ENCODE assay signal across 19 cellular contexts in genomic region chr4:128394778-128395177, GRCh38.
DNase-seq lines count a peak whose midpoint lies in the region; ATAC-seq and TF ChIP-seq lines count a peak whose summit lies in the region.
"Had no signal": no experiment of that assay in that cellular context is flagged by ENCODE, and none has a peak within 500 bp of the region (broad histone marks: within the 10 kb centered on the region; RNA-seq: fewer than 3 reads in every experiment).

No MANE protein-coding gene starts in this region.

- H2AK5ac ChIP-seq in IMR-90 (ENCODE audit: low read depth, low read length), result no peak overlapping the region

- no peak for TF ChIP-seq EP300 in suprapubic skin (IDR thresholded peaks at IDR 0.05)

- H4K8ac ChIP-seq in IMR-90 (ENCODE audit: low read depth in 2 of 2, low read length in 2 of 2), result no peak overlapping the region

- no peak overlapping the region for H3K4ac ChIP-seq in IMR-90 (ENCODE audit: low read depth, low read length)

- peaks cover 9% of the 10 kb centered on the region for H3K9me1 ChIP-seq in IMR-90 (ENCODE audit: insufficient read depth, low read length)

- no peaks in the 10 kb centered on the region for H3K36me3 ChIP-seq in IMR-90 (ENCODE audit: control insufficient read depth, insufficient read depth, low read length)
- no peaks in the 10 kb centered on the region for H3K36me3 ChIP-seq in adipocyte (ENCODE audit: control insufficient read depth, insufficient read depth, low read length, severe bottlenecking)
- H3K36me3 ChIP-seq in suprapubic skin, result no peaks in the 10 kb centered on the region
- H3K36me3 ChIP-seq: BLaER1 treated with 17β-estradiol and CSF1 and Interleukin-3, amounts not matched to agents 10 nM and 100 nM had no signal

- H3K4me3 ChIP-seq in IMR-90 (ENCODE audit: insufficient read depth, low read depth, low read length) (no peak overlapping the region), adipocyte (ENCODE audit: low read length) (no peak overlapping the region), suprapubic skin (no peak overlapping the region)
- H3K4me3 ChIP-seq: BLaER1 treated with 17β-estradiol and CSF1 and Interleukin-3, amounts not matched to agents 10 nM and 100 nM; skin epidermis had no signal

- no peak overlapping the region for H3K56ac ChIP-seq in IMR-90 (ENCODE audit: extremely low read depth, insufficient read depth, low read length)

- POLR2A ChIA-PET in IMR-90 (lab: Charles Lee; ENCODE audit: unreplicated experiment), result no interaction called here

- H3K4me1 ChIP-seq in IMR-90 (ENCODE audit: control insufficient read depth, insufficient read depth, low read length) (peaks cover 7% of the 10 kb centered on the region), adipocyte (ENCODE audit: control insufficient read depth, insufficient read depth, low read length) (peaks cover 42% of the 10 kb centered on the region), suprapubic skin (peaks cover 35% of the 10 kb centered on the region)

- no peak overlapping the region for H3K4me2 ChIP-seq in IMR-90 (ENCODE audit: low read depth, low read length)
- H3K4me2 ChIP-seq: BLaER1 treated with 17β-estradiol and CSF1 and Interleukin-3, amounts not matched to agents 10 nM and 100 nM had no signal

- no peak overlapping the region; the same call in 1 of the 2 replicates for H2BK120ac ChIP-seq in IMR-90 (ENCODE audit: low read depth, low read length)

- TF ChIP-seq RAD21 in IMR-90 (IDR thresholded peaks at IDR 0.05; ENCODE audit: low read length), result no peak

- in situ Hi-C loops in IMR-90 (cut with MboI; ENCODE audit: low sequenced_read_pairs), result no loop called here

- H3K9me3 ChIP-seq in IMR-90 (ENCODE audit: control insufficient read depth, insufficient read depth, low read length), result no peaks in the 10 kb centered on the region
- no peaks in the 10 kb centered on the region for H3K9me3 ChIP-seq in adipocyte (ENCODE audit: control insufficient read depth, low read length)
- H3K9me3 ChIP-seq in suprapubic skin, result no peaks in the 10 kb centered on the region

- ATAC-seq in IMR-90 (ENCODE audit: low read depth), result no peak
- ATAC-seq in HG03460 (IDR thresholded peaks at IDR 0.05; ENCODE audit: unreplicated experiment), result no peak
- ATAC-seq in HG03439 (IDR thresholded peaks at IDR 0.05; ENCODE audit: unreplicated experiment), result no peak
- ATAC-seq: T-cell had no signal

- TF ChIP-seq POLR2A in IMR-90 (IDR thresholded peaks at IDR 0.05; ENCODE audit: low read depth, low read length) (no peak), suprapubic skin (IDR thresholded peaks at IDR 0.05) (no peak)

- no peaks in the 10 kb centered on the region for H3K79me1 ChIP-seq in IMR-90 (ENCODE audit: low read depth in 1 of 2, low read length in 2 of 2)

- TF ChIP-seq CTCF in IMR-90 (conservative IDR thresholded peaks at IDR 0.05; ENCODE audit: low read depth, low read length) (no peak), suprapubic skin (IDR thresholded peaks at IDR 0.05) (no peak)

- no peaks in the 10 kb centered on the region for H4K20me1 ChIP-seq in IMR-90 (ENCODE audit: insufficient read depth, low read length)
- H4K20me1 ChIP-seq: BLaER1 treated with 17β-estradiol and CSF1 and Interleukin-3, amounts not matched to agents 10 nM and 100 nM had no signal

- no peak overlapping the region for H3K23ac ChIP-seq in IMR-90 (ENCODE audit: low read depth, low read length)

- no peak overlapping the region for H3K18ac ChIP-seq in IMR-90 (ENCODE audit: low read depth, low read length)

- CTCF ChIA-PET in IMR-90 (lab: Yijun Ruan, JAX), result interaction anchor here (0.6 to 1.0 kb wide), 3 partner anchors 8 to 166 kb away, joined by 3 to 4 read pairs (median 3); no protein-coding TSS in a partner anchor

- no peak overlapping the region for H2BK5ac ChIP-seq in IMR-90 (ENCODE audit: low read depth, low read length, poor library complexity, severe bottlenecking)

- BruUV-seq in IMR-90 (replicated peaks; lab: Mats Ljungman, UMichigan), result no TSS peak

- no peak overlapping the region for H4K5ac ChIP-seq in IMR-90 (ENCODE audit: low read depth, low read length)

- DNase-seq in IMR-90, result peak; percentile 36
- no peak for DNase-seq in adipocyte (ENCODE audit: low read depth)
- DNase-seq in kidney tubule cell (ENCODE audit: low spot score), result peak; percentile 19
- DNase-seq in suprapubic skin (ENCODE audit: low spot score in 2 of 2), result no peak
- no peak for DNase-seq in AG08396 (ENCODE audit: low spot score)
- DNase-seq: activated CD4-positive, alpha-beta T cell treated with anti-CD3 and anti-CD28 coated beads, Interleukin-2, amount 50 U/mL, for 48 hours; activated naive CD4-positive, alpha-beta T cell treated with anti-CD3 and anti-CD28 coated beads, Interleukin-2, amount 50 U/mL, for 16 hours; activated T-cell treated with anti-CD3 and anti-CD28 coated beads, Interleukin-2, amount 50 U/mL, for 1 hour; cortex of kidney; MM.1S; NCI-H187; NCI-H446 treated with DMSO at 0.1 percent for 48 hours; stimulated activated CD4-positive, alpha-beta T cell treated with anti-CD3 and anti-CD28 coated beads, Interleukin-4, amount 100 ng/mL, for 4 hours; T-cell had no signal

- H4K91ac ChIP-seq in IMR-90 (ENCODE audit: insufficient read depth, low read depth, low read length), result no peak overlapping the region

- H3K14ac ChIP-seq in IMR-90 (replicated peaks; ENCODE audit: low read depth, low read length), result 0 out of 2 replicates have a peak overlapping the region, but pooled peaks have one; percentile 48

- H2AFZ ChIP-seq in IMR-90 (replicated peaks; ENCODE audit: low read length, poor library complexity), result no peak overlapping the region

- dilution Hi-C loops in IMR-90 (cut with HindIII; ENCODE audit: low sequenced_read_pairs, unreplicated experiment), result no loop called here

- no CpG with 5 or more reads among the region's 4 CpGs for whole genome bisulfite sequencing in IMR-90 (ENCODE audit: extremely low coverage in 2 of 2, insufficient read length in 1 of 2), 2 experiments
- 43% methylated on average over 4 of the region's 4 CpGs for WGBS in suprapubic skin

- H3K27ac ChIP-seq in IMR-90 (ENCODE audit: insufficient read depth, low read length) (no peak overlapping the region), suprapubic skin (peak overlapping the region; percentile 74)
- H3K27ac ChIP-seq: BLaER1 treated with 17β-estradiol and CSF1 and Interleukin-3, amounts not matched to agents 10 nM and 100 nM; VCaP had no signal

- H2AK9ac ChIP-seq in IMR-90 (replicated peaks; ENCODE audit: low read depth, low read length, poor library complexity), result peak overlapping the region; percentile 66

- no peak overlapping the region for H2BK15ac ChIP-seq in IMR-90 (ENCODE audit: low read depth, low read length)

- H2BK20ac ChIP-seq in IMR-90 (ENCODE audit: low read depth, low read length), result peak overlapping the region; percentile 26; the same call in 1 of the 2 replicates

- intact Hi-C loops in IMR-90 (cut with micrococcal nuclease), result loop anchor here (1.0 kb wide), 1 partner anchor 110 kb away; no protein-coding TSS in a partner anchor

- H3K27me3 ChIP-seq in IMR-90 (ENCODE audit: control insufficient read depth, insufficient read depth, low read length) (no peaks in the 10 kb centered on the region), adipocyte (replicated peaks; ENCODE audit: control insufficient read depth, insufficient read depth, low read length) (no peaks in the 10 kb centered on the region), suprapubic skin (no peaks in the 10 kb centered on the region)
- H3K27me3 ChIP-seq: BLaER1 treated with 17β-estradiol and CSF1 and Interleukin-3, amounts not matched to agents 10 nM and 100 nM had no signal

- H3K9ac ChIP-seq in IMR-90 (ENCODE audit: low read depth, low read length), result no peak overlapping the region
- peak overlapping the region; percentile 52 for H3K9ac ChIP-seq in adipocyte (ENCODE audit: low read length)
- H3K9ac ChIP-seq: BLaER1 treated with 17β-estradiol and CSF1 and Interleukin-3, amounts not matched to agents 10 nM and 100 nM had no signal

TF ChIP-seq in IMR-90, 13 proteins besides CTCF, POLR2A, EP300 and RAD21:
- no peak for TF ChIP-seq CEBPB (IDR thresholded peaks at IDR 0.05; ENCODE audit: low read depth, low read length)
- TF ChIP-seq RCOR1 (IDR thresholded peaks at IDR 0.05; ENCODE audit: insufficient replicate concordance, low read length), result no peak
- TF ChIP-seq, protein P1, sequence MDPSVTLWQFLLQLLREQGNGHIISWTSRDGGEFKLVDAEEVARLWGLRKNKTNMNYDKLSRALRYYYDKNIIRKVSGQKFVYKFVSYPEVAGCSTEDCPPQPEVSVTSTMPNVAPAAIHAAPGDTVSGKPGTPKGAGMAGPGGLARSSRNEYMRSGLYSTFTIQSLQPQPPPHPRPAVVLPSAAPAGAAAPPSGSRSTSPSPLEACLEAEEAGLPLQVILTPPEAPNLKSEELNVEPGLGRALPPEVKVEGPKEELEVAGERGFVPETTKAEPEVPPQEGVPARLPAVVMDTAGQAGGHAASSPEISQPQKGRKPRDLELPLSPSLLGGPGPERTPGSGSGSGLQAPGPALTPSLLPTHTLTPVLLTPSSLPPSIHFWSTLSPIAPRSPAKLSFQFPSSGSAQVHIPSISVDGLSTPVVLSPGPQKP (IDR thresholded peaks at IDR 0.05; ENCODE audit: borderline replicate concordance, low read depth, low read length), result no peak
- no peak for TF ChIP-seq CHD1 (IDR thresholded peaks at IDR 0.05; ENCODE audit: low read depth, low read length)
- TF ChIP-seq MXI1 (IDR thresholded peaks at IDR 0.05; ENCODE audit: borderline replicate concordance, low read depth, low read length), result no peak
- no peak for TF ChIP-seq NFE2L2 (IDR thresholded peaks at IDR 0.05; ENCODE audit: low read depth, low read length)
- TF ChIP-seq, protein P2, sequence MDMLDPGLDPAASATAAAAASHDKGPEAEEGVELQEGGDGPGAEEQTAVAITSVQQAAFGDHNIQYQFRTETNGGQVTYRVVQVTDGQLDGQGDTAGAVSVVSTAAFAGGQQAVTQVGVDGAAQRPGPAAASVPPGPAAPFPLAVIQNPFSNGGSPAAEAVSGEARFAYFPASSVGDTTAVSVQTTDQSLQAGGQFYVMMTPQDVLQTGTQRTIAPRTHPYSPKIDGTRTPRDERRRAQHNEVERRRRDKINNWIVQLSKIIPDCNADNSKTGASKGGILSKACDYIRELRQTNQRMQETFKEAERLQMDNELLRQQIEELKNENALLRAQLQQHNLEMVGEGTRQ (IDR thresholded peaks at IDR 0.05; ENCODE audit: low read depth, low read length), result no peak
- TF ChIP-seq RFX5 (IDR thresholded peaks at IDR 0.05; ENCODE audit: low read depth, low read length), result no peak
- no peak for TF ChIP-seq FOS (IDR thresholded peaks at IDR 0.05; ENCODE audit: low read depth, low read length)
- no peak for TF ChIP-seq BHLHE40 (IDR thresholded peaks at IDR 0.05; ENCODE audit: low read depth, low read length)
- no peak for TF ChIP-seq MAFK (IDR thresholded peaks at IDR 0.05; ENCODE audit: low read depth, low read length)
- TF ChIP-seq MAZ (IDR thresholded peaks at IDR 0.05; ENCODE audit: borderline replicate concordance, low read depth, low read length), result no peak
- no peak for TF ChIP-seq SMC3 (IDR thresholded peaks at IDR 0.05; ENCODE audit: low read depth, low read length)

Comparison
In these comparisons a context has a peak if more than half of its experiments do, and no peak if none do; other contexts are left out.
1. DNase-seq: peak in IMR-90 (single experiment) and kidney tubule cell (single experiment); none in adipocyte (single experiment), suprapubic skin (0 of 2) and AG08396 (single experiment).